ENCODE assay signal across 1 cellular context in the genomic region with DNA sequence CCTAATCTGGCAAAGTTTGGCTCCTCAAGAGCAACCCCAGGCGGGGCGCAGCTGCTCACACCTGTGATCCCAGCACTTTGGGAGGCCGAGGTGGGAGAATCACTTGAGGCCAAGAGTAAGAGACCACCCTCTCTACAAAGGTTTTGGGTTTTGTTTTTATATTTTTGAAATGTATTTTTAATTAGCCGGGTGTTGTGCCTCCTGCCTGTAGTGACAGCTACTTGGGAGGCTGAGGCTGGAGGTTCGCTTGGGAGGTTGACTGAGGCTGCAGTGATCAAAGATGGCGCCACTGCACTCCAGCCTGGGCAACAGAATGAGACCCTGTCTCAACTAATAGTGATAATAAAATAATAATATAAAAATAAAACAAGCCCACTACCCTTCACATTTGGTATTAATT.
TF ChIP-seq lines count a peak whose summit lies in the region.

No MANE protein-coding gene starts in this region.

TF ChIP-seq in HepG2, 621 proteins besides CTCF, POLR2A, EP300 and RAD21 (continued from another document and continues in another):
- TF ChIP-seq ZHX1 (CRISPR knock-in tag; IDR thresholded peaks at IDR 0.05; ENCODE audit: low read depth) (no peak), ZNF350 (CRISPR knock-in tag; IDR thresholded peaks at IDR 0.05; ENCODE audit: borderline replicate concordance, low read depth) (no peak), RFX5 (IDR thresholded peaks at IDR 0.05; ENCODE audit: low read depth, low read length) (no peak), AHR (CRISPR knock-in tag; IDR thresholded peaks at IDR 0.05) (no peak), RXRA (CRISPR knock-in tag; IDR thresholded peaks at IDR 0.05) (no peak), MLXIP (CRISPR knock-in tag; IDR thresholded peaks at IDR 0.05; ENCODE audit: borderline replicate concordance) (no peak), YY1 (IDR thresholded peaks at IDR 0.05; ENCODE audit: insufficient read depth, insufficient replicate concordance, low read depth, low read length) (peak; percentile 33), ZNF567 (CRISPR knock-in tag; IDR thresholded peaks at IDR 0.05; ENCODE audit: borderline replicate concordance) (no peak), MIER3 (CRISPR knock-in tag; IDR thresholded peaks at IDR 0.05; ENCODE audit: borderline replicate concordance) (no peak), SIN3A (IDR thresholded peaks at IDR 0.05; ENCODE audit: borderline replicate concordance, low read depth, low read length) (no peak), ZNF343 (CRISPR knock-in tag; IDR thresholded peaks at IDR 0.05) (no peak), ZNF839 (CRISPR knock-in tag; IDR thresholded peaks at IDR 0.05; ENCODE audit: borderline replicate concordance) (no peak), DNMT1 (CRISPR knock-in tag; IDR thresholded peaks at IDR 0.05) (no peak), KMT2B (CRISPR knock-in tag; IDR thresholded peaks at IDR 0.05) (no peak), ZNF770 (CRISPR knock-in tag; IDR thresholded peaks at IDR 0.05) (peak; percentile 97), THYN1 (CRISPR knock-in tag; IDR thresholded peaks at IDR 0.05; ENCODE audit: borderline replicate concordance, low read depth) (no peak), TGIF2 (CRISPR knock-in tag; IDR thresholded peaks at IDR 0.05) (no peak), KLF11 (CRISPR knock-in tag; IDR thresholded peaks at IDR 0.05) (0 out of 2 replicates have a peak, but pooled peaks have one; percentile 5), CBX1 (IDR thresholded peaks at IDR 0.05; ENCODE audit: low read depth) (no peak), CBFB (CRISPR knock-in tag; IDR thresholded peaks at IDR 0.05) (no peak), XBP1 (CRISPR knock-in tag; IDR thresholded peaks at IDR 0.05) (no peak), KLF13 (CRISPR knock-in tag; IDR thresholded peaks at IDR 0.05) (no peak), ZFP90 (CRISPR knock-in tag; IDR thresholded peaks at IDR 0.05; ENCODE audit: borderline replicate concordance) (no peak), ZZZ3 (CRISPR knock-in tag; IDR thresholded peaks at IDR 0.05; ENCODE audit: borderline replicate concordance) (no peak), ZBTB4 (CRISPR knock-in tag; IDR thresholded peaks at IDR 0.05; ENCODE audit: borderline replicate concordance) (no peak), ZNF563 (CRISPR knock-in tag; IDR thresholded peaks at IDR 0.05) (no peak)
- TF ChIP-seq, protein P1, sequence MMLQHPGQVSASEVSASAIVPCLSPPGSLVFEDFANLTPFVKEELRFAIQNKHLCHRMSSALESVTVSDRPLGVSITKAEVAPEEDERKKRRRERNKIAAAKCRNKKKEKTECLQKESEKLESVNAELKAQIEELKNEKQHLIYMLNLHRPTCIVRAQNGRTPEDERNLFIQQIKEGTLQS (CRISPR knock-in tag; IDR thresholded peaks at IDR 0.05): no peak
- TF ChIP-seq, protein P2, sequence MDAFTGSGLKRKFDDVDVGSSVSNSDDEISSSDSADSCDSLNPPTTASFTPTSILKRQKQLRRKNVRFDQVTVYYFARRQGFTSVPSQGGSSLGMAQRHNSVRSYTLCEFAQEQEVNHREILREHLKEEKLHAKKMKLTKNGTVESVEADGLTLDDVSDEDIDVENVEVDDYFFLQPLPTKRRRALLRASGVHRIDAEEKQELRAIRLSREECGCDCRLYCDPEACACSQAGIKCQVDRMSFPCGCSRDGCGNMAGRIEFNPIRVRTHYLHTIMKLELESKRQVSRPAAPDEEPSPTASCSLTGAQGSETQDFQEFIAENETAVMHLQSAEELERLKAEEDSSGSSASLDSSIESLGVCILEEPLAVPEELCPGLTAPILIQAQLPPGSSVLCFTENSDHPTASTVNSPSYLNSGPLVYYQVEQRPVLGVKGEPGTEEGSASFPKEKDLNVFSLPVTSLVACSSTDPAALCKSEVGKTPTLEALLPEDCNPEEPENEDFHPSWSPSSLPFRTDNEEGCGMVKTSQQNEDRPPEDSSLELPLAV (CRISPR knock-in tag; conservative IDR thresholded peaks at IDR 0.05; ENCODE audit: low read depth): no peak
- TF ChIP-seq, protein P3, sequence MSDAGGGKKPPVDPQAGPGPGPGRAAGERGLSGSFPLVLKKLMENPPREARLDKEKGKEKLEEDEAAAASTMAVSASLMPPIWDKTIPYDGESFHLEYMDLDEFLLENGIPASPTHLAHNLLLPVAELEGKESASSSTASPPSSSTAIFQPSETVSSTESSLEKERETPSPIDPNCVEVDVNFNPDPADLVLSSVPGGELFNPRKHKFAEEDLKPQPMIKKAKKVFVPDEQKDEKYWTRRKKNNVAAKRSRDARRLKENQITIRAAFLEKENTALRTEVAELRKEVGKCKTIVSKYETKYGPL (CRISPR knock-in tag; IDR thresholded peaks at IDR 0.05): no peak
- TF ChIP-seq, protein P4, sequence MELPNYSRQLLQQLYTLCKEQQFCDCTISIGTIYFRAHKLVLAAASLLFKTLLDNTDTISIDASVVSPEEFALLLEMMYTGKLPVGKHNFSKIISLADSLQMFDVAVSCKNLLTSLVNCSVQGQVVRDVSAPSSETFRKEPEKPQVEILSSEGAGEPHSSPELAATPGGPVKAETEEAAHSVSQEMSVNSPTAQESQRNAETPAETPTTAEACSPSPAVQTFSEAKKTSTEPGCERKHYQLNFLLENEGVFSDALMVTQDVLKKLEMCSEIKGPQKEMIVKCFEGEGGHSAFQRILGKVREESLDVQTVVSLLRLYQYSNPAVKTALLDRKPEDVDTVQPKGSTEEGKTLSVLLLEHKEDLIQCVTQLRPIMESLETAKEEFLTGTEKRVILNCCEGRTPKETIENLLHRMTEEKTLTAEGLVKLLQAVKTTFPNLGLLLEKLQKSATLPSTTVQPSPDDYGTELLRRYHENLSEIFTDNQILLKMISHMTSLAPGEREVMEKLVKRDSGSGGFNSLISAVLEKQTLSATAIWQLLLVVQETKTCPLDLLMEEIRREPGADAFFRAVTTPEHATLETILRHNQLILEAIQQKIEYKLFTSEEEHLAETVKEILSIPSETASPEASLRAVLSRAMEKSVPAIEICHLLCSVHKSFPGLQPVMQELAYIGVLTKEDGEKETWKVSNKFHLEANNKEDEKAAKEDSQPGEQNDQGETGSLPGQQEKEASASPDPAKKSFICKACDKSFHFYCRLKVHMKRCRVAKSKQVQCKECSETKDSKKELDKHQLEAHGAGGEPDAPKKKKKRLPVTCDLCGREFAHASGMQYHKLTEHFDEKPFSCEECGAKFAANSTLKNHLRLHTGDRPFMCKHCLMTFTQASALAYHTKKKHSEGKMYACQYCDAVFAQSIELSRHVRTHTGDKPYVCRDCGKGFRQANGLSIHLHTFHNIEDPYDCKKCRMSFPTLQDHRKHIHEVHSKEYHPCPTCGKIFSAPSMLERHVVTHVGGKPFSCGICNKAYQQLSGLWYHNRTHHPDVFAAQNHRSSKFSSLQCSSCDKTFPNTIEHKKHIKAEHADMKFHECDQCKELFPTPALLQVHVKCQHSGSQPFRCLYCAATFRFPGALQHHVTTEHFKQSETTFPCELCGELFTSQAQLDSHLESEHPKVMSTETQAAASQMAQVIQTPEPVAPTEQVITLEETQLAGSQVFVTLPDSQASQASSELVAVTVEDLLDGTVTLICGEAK (IDR thresholded peaks at IDR 0.05): no peak
- TF ChIP-seq, protein P4 (CRISPR knock-in tag; IDR thresholded peaks at IDR 0.05): no peak; the same call in 1 of the 2 replicates
